In the genomic region with DNA sequence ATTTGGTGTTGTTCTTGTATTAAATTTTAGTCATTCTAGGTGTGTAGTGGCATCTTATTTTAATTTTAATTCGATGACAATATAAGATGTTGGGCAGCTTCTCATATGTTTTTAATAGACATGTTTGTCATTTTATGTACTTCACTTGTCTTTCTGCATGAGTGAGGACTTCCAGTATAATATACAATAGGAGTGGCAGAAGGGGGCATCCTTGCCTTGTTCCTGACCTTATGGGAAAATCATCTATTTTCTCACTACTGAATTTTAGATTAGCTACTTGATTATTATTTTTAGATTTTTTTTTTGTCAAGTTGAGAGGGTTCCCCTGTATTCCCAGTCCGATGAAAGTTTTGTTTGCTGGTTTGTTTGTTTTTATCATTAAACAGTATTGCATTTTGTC, we compare ENCODE assay signal across 15 cellular contexts.
DNase-seq lines count a peak whose midpoint lies in the region; ATAC-seq and TF ChIP-seq lines count a peak whose summit lies in the region.
"Had no signal": no experiment of that assay in that cellular context is flagged by ENCODE, and none has a peak within 500 bp of the region (broad histone marks: within the 10 kb centered on the region; RNA-seq: fewer than 3 reads in every experiment).

No MANE protein-coding gene starts in this region.

- TF ChIP-seq CTCF in GM23338 (conservative IDR thresholded peaks at IDR 0.05; ENCODE audit: low read depth in 2 of 2) (peak; percentile 8 to 47; a peak in 2 of 4 replicates), HEK293 (tag by site-specific recombination; IDR thresholded peaks at IDR 0.05) (no peak), OCI-LY7 (conservative IDR thresholded peaks at IDR 0.05; ENCODE audit: low read length) (0 out of 2 replicates have a peak, but pooled peaks have one; percentile 40), hepatocyte (IDR thresholded peaks at IDR 0.05; ENCODE audit: poor library complexity) (peak; percentile 10)

- POLR2A ChIA-PET in HEK293 (lab: Yijun Ruan, JAX) = no interaction called here
- POLR2A ChIA-PET in OCI-LY7 (lab: Charles Lee) = interaction anchor here (1.0 to 1.2 kb wide), 3 partner anchors 11 to 249 kb away, joined by 3 to 4 read pairs (median 3); no protein-coding TSS in a partner anchor

- no peak overlapping the region for H3K4me2 ChIP-seq in GM23338
- H3K4me2 ChIP-seq in OCI-LY7 (ENCODE audit: low read length) = no peak overlapping the region
- H3K4me2 ChIP-seq in hepatocyte = no peak overlapping the region
- H3K4me2 ChIP-seq: BLaER1 treated with 17β-estradiol and CSF1 and Interleukin-3, amounts not matched to agents 10 nM and 100 nM; KMS-11 had no signal

- H3K4me1 ChIP-seq in GM23338 (ENCODE audit: insufficient read depth) (no peaks in the 10 kb centered on the region), HEK293 (ENCODE audit: control insufficient read depth, insufficient read depth, low read length) (no peaks in the 10 kb centered on the region), OCI-LY7 (ENCODE audit: insufficient read depth, low read length, poor library complexity, severe bottlenecking) (no peaks in the 10 kb centered on the region), hepatocyte (ENCODE audit: insufficient read depth) (no peaks in the 10 kb centered on the region)

- ATAC-seq in GM23338 (no peak), HG02642 (IDR thresholded peaks at IDR 0.05; ENCODE audit: poor library complexity, unreplicated experiment) (no peak), GM19328 (IDR thresholded peaks at IDR 0.05; ENCODE audit: unreplicated experiment) (no peak)
- ATAC-seq: CD8-positive, alpha-beta T cell had no signal

- H3K79me2 ChIP-seq in GM23338 (replicated peaks; ENCODE audit: insufficient read depth) (no peaks in the 10 kb centered on the region), OCI-LY7 (ENCODE audit: insufficient read depth, low read depth, low read length) (no peaks in the 10 kb centered on the region), hepatocyte (no peaks in the 10 kb centered on the region)

- intact Hi-C loops in OCI-LY7 (cut with micrococcal nuclease; ENCODE audit: unreplicated experiment) = loop anchor here (5.0 kb wide), 1 partner anchor 319 kb away; no protein-coding TSS in a partner anchor

- CTCF ChIA-PET in HEK293 (lab: Yijun Ruan, JAX) (no interaction called here), OCI-LY7 (lab: Charles Lee; ENCODE audit: unreplicated experiment) (no interaction called here)

- H3K9me3 ChIP-seq in HEK293 (ENCODE audit: control insufficient read depth, insufficient read depth, low read depth, low read length) (no peaks in the 10 kb centered on the region), OCI-LY7 (ENCODE audit: low read length) (no peaks in the 10 kb centered on the region), hepatocyte (ENCODE audit: low read depth) (no peaks in the 10 kb centered on the region)
- H3K9me3 ChIP-seq: BLaER1 treated with 17β-estradiol and CSF1 and Interleukin-3, amounts not matched to agents 10 nM and 100 nM had no signal

- no peaks in the 10 kb centered on the region for H4K20me1 ChIP-seq in GM23338 (replicated peaks; ENCODE audit: insufficient read depth)
- H4K20me1 ChIP-seq in OCI-LY7 (ENCODE audit: insufficient read depth, low read length) = no peaks in the 10 kb centered on the region
- no peaks in the 10 kb centered on the region for H4K20me1 ChIP-seq in hepatocyte (ENCODE audit: insufficient read depth, poor library complexity, severe bottlenecking)
- H4K20me1 ChIP-seq: BLaER1 treated with 17β-estradiol and CSF1 and Interleukin-3, amounts not matched to agents 10 nM and 100 nM had no signal

- H2AFZ ChIP-seq in GM23338 = no peak overlapping the region
- H2AFZ ChIP-seq in OCI-LY7 (ENCODE audit: low read length) = no peak overlapping the region
- no peak overlapping the region for H2AFZ ChIP-seq in hepatocyte

- no peaks in the 10 kb centered on the region for H3F3A ChIP-seq in GM23338 (replicated peaks; ENCODE audit: low read depth)

- H3K4me1 Mint-ChIP-seq in GM23338 = no peaks in the 10 kb centered on the region
- H3K4me1 Mint-ChIP-seq: B cell had no signal

- no peak overlapping the region for H3K27ac Mint-ChIP-seq in GM23338
- H3K27ac Mint-ChIP-seq: B cell; CD8-positive, alpha-beta T cell had no signal

- H3K9me2 ChIP-seq in GM23338 (ENCODE audit: insufficient read depth) = 0 out of 2 replicates have a peak, but pooled peaks cover 7% of the 10 kb centered on the region
- H3K9me2 ChIP-seq in OCI-LY7 (ENCODE audit: insufficient read depth, low read length) = no peaks in the 10 kb centered on the region
- H3K9me2 ChIP-seq in hepatocyte (replicated peaks; ENCODE audit: insufficient read depth) = no peaks in the 10 kb centered on the region

- peaks cover 2% of the 10 kb centered on the region for H3K27me3 Mint-ChIP-seq in GM23338 (ENCODE audit: insufficient read depth, low read depth, poor library complexity)
- H3K27me3 Mint-ChIP-seq: B cell had no signal

- no TSS peak for BruUV-seq in OCI-LY7 (replicated peaks; lab: Mats Ljungman, UMichigan)

- no peaks in the 10 kb centered on the region for H3K36me3 ChIP-seq in GM23338 (ENCODE audit: insufficient read depth)
- H3K36me3 ChIP-seq in HEK293 (ENCODE audit: control insufficient read depth in 2 of 2, insufficient read depth in 1 of 2, low read length in 2 of 2) = no peaks in the 10 kb centered on the region
- H3K36me3 ChIP-seq in OCI-LY7 (ENCODE audit: insufficient read depth, low read length) = no peaks in the 10 kb centered on the region
- no peaks in the 10 kb centered on the region for H3K36me3 ChIP-seq in hepatocyte (replicated peaks; ENCODE audit: insufficient read depth, low read depth)
- H3K36me3 ChIP-seq: BLaER1 treated with 17β-estradiol and CSF1 and Interleukin-3, amounts not matched to agents 10 nM and 100 nM had no signal

- no peak overlapping the region for H3K27ac ChIP-seq in GM23338 (ENCODE audit: low read depth)
- H3K27ac ChIP-seq in HEK293 (ENCODE audit: extremely low read depth, low read depth, low read length) = no peak overlapping the region
- H3K27ac ChIP-seq in OCI-LY7 (ENCODE audit: low read depth, low read length, poor library complexity, severe bottlenecking) = no peak overlapping the region
- H3K27ac ChIP-seq in hepatocyte = no peak overlapping the region
- H3K27ac ChIP-seq: BLaER1 treated with 17β-estradiol and CSF1 and Interleukin-3, amounts not matched to agents 10 nM and 100 nM; KMS-11 had no signal

- H3K4me3 ChIP-seq in GM23338 (no peak overlapping the region), HEK293 (ENCODE audit: low read depth, low read length) (no peak overlapping the region), OCI-LY7 (ENCODE audit: low read depth, low read length, poor library complexity, severe bottlenecking) (no peak overlapping the region), hepatocyte (no peak overlapping the region)
- H3K4me3 ChIP-seq: BLaER1 treated with 17β-estradiol and CSF1 and Interleukin-3, amounts not matched to agents 10 nM and 100 nM had no signal

- DNase-seq in GM23338 (ENCODE audit: low spot score) (peak; percentile 2), OCI-LY7 (ENCODE audit: low spot score) (no peak), hepatocyte (ENCODE audit: low spot score) (no peak), anterior cingulate cortex (lab: John Stamatoyannopoulos, UW) (no peak), NCI-H146 (lab: John Stamatoyannopoulos, UW) (no peak)
- DNase-seq: Calu3; CD8-positive, alpha-beta T cell; DMS79 treated with DMSO at 0.1 percent for 48 hours; GF-D8 had no signal

- peaks cover 2% of the 10 kb centered on the region; the same call in 2 of the 3 replicates for H3K9me3 Mint-ChIP-seq in GM23338

- H3K36me3 Mint-ChIP-seq in GM23338 (ENCODE audit: low read depth) = 0 out of 3 replicates have a peak, but pooled peaks cover 2% of the 10 kb centered on the region
- H3K36me3 Mint-ChIP-seq: CD8-positive, alpha-beta T cell had no signal

- 70% methylated on average over 2 of the region's 2 CpGs for WGBS in hepatocyte (ENCODE audit: low lambda C conversion rate, missing lambda C conversion rate)

- no peak overlapping the region for H3K4me3 Mint-ChIP-seq in GM23338
- H3K4me3 Mint-ChIP-seq: B cell; CD8-positive, alpha-beta T cell had no signal

- H3K27me3 ChIP-seq in GM23338 (ENCODE audit: insufficient read depth) (no peaks in the 10 kb centered on the region), hepatocyte (no peaks in the 10 kb centered on the region)
- H3K27me3 ChIP-seq: BLaER1 treated with 17β-estradiol and CSF1 and Interleukin-3, amounts not matched to agents 10 nM and 100 nM had no signal

TF ChIP-seq in GM23338, 12 proteins besides CTCF, POLR2A, EP300 and RAD21:
- no peak for TF ChIP-seq JUNB (IDR thresholded peaks at IDR 0.05; ENCODE audit: unreplicated experiment)
- TF ChIP-seq NANOG (IDR thresholded peaks at IDR 0.05; ENCODE audit: borderline replicate concordance) = no peak
- no peak for TF ChIP-seq EZH2 (IDR thresholded peaks at IDR 0.05; ENCODE audit: low read depth, unreplicated experiment)

TF ChIP-seq in HEK293, 187 proteins besides CTCF, POLR2A, EP300 and RAD21:
- TF ChIP-seq ZNF585B (tag by site-specific recombination; IDR thresholded peaks at IDR 0.05) (no peak), ZNF654 (tag by site-specific recombination; IDR thresholded peaks at IDR 0.05; ENCODE audit: low read depth) (peak; percentile 4; the same call in 1 of the 2 replicates)
